Comparison of ENCODE assay signal across 9 cellular contexts in the genomic region with DNA sequence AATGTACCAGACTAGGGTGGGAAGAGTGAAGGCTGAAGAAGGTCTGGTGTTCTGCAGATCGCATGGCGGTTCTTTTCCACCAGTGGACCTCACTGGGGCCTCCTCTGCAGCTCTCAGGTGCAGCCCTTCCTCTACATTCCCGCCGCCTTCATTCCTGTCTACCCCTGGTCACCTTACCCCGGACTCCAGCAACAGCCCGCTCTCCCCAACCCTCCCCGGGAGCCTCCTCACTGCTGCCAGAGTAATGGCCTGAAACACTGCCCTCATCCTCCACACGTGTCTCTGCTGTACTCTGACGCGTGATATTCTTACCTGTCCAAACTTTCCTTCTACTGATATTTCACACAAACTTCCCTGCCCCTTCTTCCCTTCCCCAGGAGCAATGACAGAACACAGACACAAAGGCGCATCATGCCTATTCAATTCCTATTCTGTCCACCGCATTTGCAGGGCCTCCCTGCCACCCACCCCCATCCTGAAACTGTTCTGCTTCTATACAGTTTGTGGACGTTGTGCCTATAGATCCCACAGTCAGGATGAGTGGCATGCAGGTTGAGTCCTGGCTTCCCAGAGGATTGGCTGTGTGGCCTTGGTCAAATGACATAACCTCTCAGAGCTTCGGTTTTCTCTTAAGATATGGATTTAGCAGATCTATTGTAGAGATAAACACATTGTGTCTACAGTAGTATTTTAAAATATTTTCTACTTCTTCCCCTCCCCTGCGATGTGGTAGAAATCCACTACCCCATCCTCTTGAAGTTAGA. TPM values are rescaled to one million over a fixed set of nuclear protein-coding genes. Genes with fewer than 3 reads are reported as not detected.
DNase-seq lines count a peak whose midpoint lies in the region; ATAC-seq and TF ChIP-seq lines count a peak whose summit lies in the region.
"Had no signal": no experiment of that assay in that cellular context is flagged by ENCODE, and none has a peak within 500 bp of the region (broad histone marks: within the 10 kb centered on the region; RNA-seq: fewer than 3 reads in every experiment).

No MANE protein-coding gene starts in this region.

- no peaks in the 10 kb centered on the region for H3K9me3 ChIP-seq in CD4-positive, alpha-beta T cell (ENCODE audit: control insufficient read depth, low read length)
- H3K9me3 ChIP-seq in PC-9 (ENCODE audit: insufficient read depth, low read depth) = no peaks in the 10 kb centered on the region

- no peaks in the 10 kb centered on the region for H3K9me2 ChIP-seq in PC-9 (ENCODE audit: insufficient read depth)

- H2AFZ ChIP-seq in PC-9 = peak overlapping the region; percentile 93

- peaks cover 60% of the 10 kb centered on the region for H3K27me3 ChIP-seq in CD4-positive, alpha-beta T cell (ENCODE audit: control insufficient read depth, insufficient read depth, low read length)
- no peaks in the 10 kb centered on the region for H3K27me3 ChIP-seq in PC-9 (ENCODE audit: insufficient read depth, low read depth)

- peaks cover 7% of the 10 kb centered on the region for H3F3A ChIP-seq in PC-9 (ENCODE audit: insufficient read depth, low read depth)

- peaks cover 84% of the 10 kb centered on the region for H3K27me3 Mint-ChIP-seq in CD4-positive, alpha-beta T cell
- H3K27me3 Mint-ChIP-seq in osteocyte (ENCODE audit: unreplicated experiment) = no peaks in the 10 kb centered on the region

- peak overlapping the region; percentile 80 for H3K4me2 ChIP-seq in PC-9

- H4K20me1 ChIP-seq in PC-9 (ENCODE audit: insufficient read depth) = no peaks in the 10 kb centered on the region

- no peak overlapping the region for H3K27ac ChIP-seq in CD4-positive, alpha-beta T cell (ENCODE audit: low read depth, low read length)
- peak overlapping the region; percentile 62; the same call in 1 of the 2 replicates for H3K27ac ChIP-seq in PC-9

- BruUV-seq in PC-9 (replicated peaks; lab: Mats Ljungman, UMichigan) = TSS peak; percentile 46

- H3K79me2 ChIP-seq in PC-9 (ENCODE audit: low read depth) = peaks cover 63% of the 10 kb centered on the region

- intact Hi-C loops in CD4-positive, alpha-beta T cell (cut with DNase I, micrococcal nuclease) = no loop called here
- intact Hi-C loops in PC-9 (cut with micrococcal nuclease; ENCODE audit: unreplicated experiment) = no loop called here

- DNase-seq in CD4-positive, alpha-beta T cell = no peak
- DNase-seq in PC-9 (no peak), foreskin fibroblast (no peak), osteocyte (ENCODE audit: extremely low spot score, unreplicated experiment) (no peak), glomerular visceral epithelial cell (ENCODE audit: extremely low spot score) (no peak), SHP77 treated with DMSO at 0.1 percent for 48 hours (lab: John Stamatoyannopoulos, UW) (no peak), SW 1271 (lab: John Stamatoyannopoulos, UW) (no peak)
- DNase-seq in activated effector memory CD4-positive, alpha-beta T cell treated with Interleukin-2 at 50 U/mL for 16 hours = no peak
- DNase-seq: stimulated activated CD8-positive, alpha-beta memory T cell treated with anti-CD3 and anti-CD28 coated beads, Interleukin-4, amount 100 ng/mL, for 48 hours had no signal

- no peak overlapping the region for H3K27ac Mint-ChIP-seq in CD4-positive, alpha-beta T cell
- H3K27ac Mint-ChIP-seq in osteocyte (ENCODE audit: unreplicated experiment) = peak overlapping the region; percentile 93

- H3K4me3 ChIP-seq in PC-9 (peak overlapping the region; percentile 78), foreskin fibroblast (ENCODE audit: low read depth in 1 of 2, low read length in 2 of 2) (peak overlapping the region; percentile 70 to 82)

- no peaks in the 10 kb centered on the region for H3K36me3 Mint-ChIP-seq in CD4-positive, alpha-beta T cell (ENCODE audit: low read depth)
- no peaks in the 10 kb centered on the region for H3K36me3 Mint-ChIP-seq in osteocyte (ENCODE audit: unreplicated experiment)

- no peak for ATAC-seq in CD4-positive, alpha-beta T cell (ENCODE audit: poor library complexity)

- POLR2A ChIA-PET in CD4-positive, alpha-beta T cell (lab: Charles Lee) = no interaction called here
- POLR2A ChIA-PET in PC-9 (lab: Charles Lee; ENCODE audit: unreplicated experiment) = interaction anchor here (0.7 kb wide), 1 partner anchor 31 kb away, joined by 3 read pairs; no protein-coding TSS in a partner anchor

- CTCF ChIA-PET in CD4-positive, alpha-beta T cell (lab: Charles Lee) = no interaction called here
- CTCF ChIA-PET in PC-9 (lab: Charles Lee) = no interaction called here

- H3K4me1 ChIP-seq in PC-9 (replicated peaks; ENCODE audit: insufficient read depth) = peaks cover 41% of the 10 kb centered on the region

- TF ChIP-seq CTCF in CD4-positive, alpha-beta T cell (IDR thresholded peaks at IDR 0.05) = no peak
- TF ChIP-seq CTCF in PC-9 (conservative IDR thresholded peaks at IDR 0.05) (no peak), foreskin fibroblast (IDR thresholded peaks at IDR 0.05; ENCODE audit: low read depth, low read length) (no peak), osteocyte (IDR thresholded peaks at IDR 0.05) (no peak)

- peaks cover 14% of the 10 kb centered on the region for H3K4me1 Mint-ChIP-seq in CD4-positive, alpha-beta T cell (ENCODE audit: low read depth)
- peaks cover 64% of the 10 kb centered on the region for H3K4me1 Mint-ChIP-seq in osteocyte (ENCODE audit: unreplicated experiment)

- no peaks in the 10 kb centered on the region for H3K36me3 ChIP-seq in PC-9 (ENCODE audit: low read depth)

- H3K9me3 Mint-ChIP-seq in CD4-positive, alpha-beta T cell = no peaks in the 10 kb centered on the region
- no peaks in the 10 kb centered on the region for H3K9me3 Mint-ChIP-seq in osteocyte (ENCODE audit: unreplicated experiment)

- H3K4me3 Mint-ChIP-seq in CD4-positive, alpha-beta T cell = peak overlapping the region; percentile 70
- H3K4me3 Mint-ChIP-seq in osteocyte (ENCODE audit: unreplicated experiment) = peak overlapping the region; percentile 77

RNA-seq across cellular contexts. Expression of a gene that starts 1.7 kb away (rescaled TPM):
- under 1 TPM in 1 of 2 experiments, not detected in 1; 0.16 TPM for total RNA-seq in CD4-positive, alpha-beta T cell
- total RNA-seq in PC-9 (2021) = 7.9 and 8.3 TPM in 2 replicates
- total RNA-seq in osteocyte = 20.2 and 21.1 TPM in 2 replicates
